23 cellular contexts compared by ENCODE assay signal in genomic region chr13:97528518-97528917, GRCh38.
"Had no signal": no experiment of that assay in that cellular context is flagged by ENCODE, and none has a peak within 500 bp of the region (broad histone marks: within the 10 kb centered on the region; RNA-seq: fewer than 3 reads in every experiment).

No MANE protein-coding gene starts in this region.

- H3K4me3 ChIP-seq: ascending aorta, body of pancreas had no signal

- H3K4me1 ChIP-seq: ascending aorta, body of pancreas had no signal

- H3K27ac ChIP-seq: ascending aorta, body of pancreas had no signal

- ATAC-seq: activated CD8-positive, alpha-beta memory T cell treated with anti-CD3 and anti-CD28 coated beads, Interleukin-2, amount 10 ng/mL, durations not matched to agents 7 days and 5 days; activated naive CD4-positive, alpha-beta T cell treated with anti-CD3 and anti-CD28 coated beads, Interleukin-2, amount 50 U/mL, for 72 hours; activated naive CD8-positive, alpha-beta T cell treated with anti-CD3 and anti-CD28 coated beads, Interleukin-2, amount 50 U/mL, for 24 hours; activated T-cell treated with anti-CD3 and anti-CD28 coated beads, Interleukin-2, amount 50 U/mL, for 4 hours; body of pancreas; T-helper 17 cell had no signal

- H3K9me3 ChIP-seq: ascending aorta, body of pancreas had no signal

- H3K27me3 ChIP-seq: ascending aorta, body of pancreas had no signal

- FAIRE-seq: bronchial epithelial cell had no signal

- H3K36me3 ChIP-seq: ascending aorta had no signal

- DNase-seq: activated B cell treated with CpG ODN at 0.5 μM for 24 hours; activated CD4-positive, alpha-beta T cell treated with anti-CD3 and anti-CD28 coated beads for 1 hour; activated CD4-positive, alpha-beta T cell treated with anti-CD3 and anti-CD28 coated beads, Interleukin-2, amount 10 ng/mL, durations not matched to agents 24 days and 14 days; activated CD4-positive, alpha-beta T cell treated with anti-CD3 and anti-CD28 coated beads, Interleukin-2, amount 50 U/mL, for 48 hours; activated CD8-positive, alpha-beta memory T cell treated with anti-CD3 and anti-CD28 coated beads, Interleukin-2, amount 10 ng/mL, durations not matched to agents 7 days and 5 days; activated effector memory CD4-positive, alpha-beta T cell treated with anti-CD3 and anti-CD28 coated beads, Interleukin-2, amount 50 U/mL, for 16 hours; activated naive CD4-positive, alpha-beta T cell treated with Interleukin-2 at 50 U/mL for 16 hours; activated naive CD8-positive, alpha-beta T cell treated with anti-CD3 and anti-CD28 coated beads, Interleukin-2, amount 50 U/mL, for 24 hours; activated T-cell treated with anti-CD3 and anti-CD28 coated beads, Interleukin-2, amount 50 U/mL, for 4 hours; amniotic stem cell; body of pancreas; central memory CD4-positive, alpha-beta T cell; NCI-H146; NCI-H187 treated with DMSO at 0.1 percent for 48 hours; NCI-H2081 treated with DMSO at 0.1 percent for 48 hours; NCI-H446; NCI-H524; SHP77 treated with DMSO at 0.1 percent for 48 hours; T-helper 17 cell; T-helper 9 cell had no signal
